Comparison of ENCODE assay signal across 20 cellular contexts in genomic region chr22:29750029-29750428, GRCh38. TPM values are rescaled to one million over a fixed set of nuclear protein-coding genes. Genes with fewer than 3 reads are reported as not detected.
"Had no signal": no experiment of that assay in that cellular context is flagged by ENCODE, and none has a peak within 500 bp of the region (broad histone marks: within the 10 kb centered on the region; RNA-seq: fewer than 3 reads in every experiment).

No MANE protein-coding gene starts in this region.

- H3K27ac Mint-ChIP-seq: progenitor cell of endocrine pancreas had no signal

- H3K4me3 Mint-ChIP-seq: activated T-cell treated with anti-CD3 and anti-CD28 coated beads, Interleukin-2, amount 50 U/mL, for 72 hours had no signal

- H3K4me1 ChIP-seq: colonic mucosa, left ventricle myocardium inferior, tibial artery had no signal

- H3K36me3 ChIP-seq: brain microvascular endothelial cell, colonic mucosa had no signal

- DNase-seq: activated CD4-positive, alpha-beta T cell treated with anti-CD3 and anti-CD28 coated beads, Interleukin-2, amount 50 U/mL, for 48 hours; activated T-cell treated with anti-CD3 and anti-CD28 coated beads, Interleukin-2, amount 50 U/mL, for 72 hours; aorta; brain microvascular endothelial cell; central memory CD4-positive, alpha-beta T cell; colonic mucosa; erythroblast; foreskin melanocyte; glutamatergic neuron; hippocampal formation; left ventricle myocardium inferior; mammary epithelial cell; midbrain; stimulated activated CD4-positive, alpha-beta T cell treated with anti-CD3 and anti-CD28 coated beads, Interleukin-2, amount 100 ng/mL, for 24 hours; stimulated activated naive CD8-positive, alpha-beta T cell treated with anti-CD3 and anti-CD28 coated beads, Interleukin-15, Interleukin-2, amounts not matched to agents 100 U/mL and 50 U/mL, for 24 hours; T-helper 9 cell; tibial artery had no signal

- H3K27me3 ChIP-seq: brain microvascular endothelial cell, colonic mucosa, tibial artery had no signal

- H3K9me3 Mint-ChIP-seq: activated T-cell treated with anti-CD3 and anti-CD28 coated beads, Interleukin-2, amount 50 U/mL, for 72 hours had no signal

- H3K27ac ChIP-seq: brain microvascular endothelial cell, colonic mucosa, left ventricle myocardium inferior, SK-N-MC, tibial artery had no signal

- H3K9me3 ChIP-seq: colonic mucosa, left ventricle myocardium inferior, tibial artery had no signal

- ATAC-seq: activated CD4-positive, CD25-positive, alpha-beta regulatory T cell treated with anti-CD3 and anti-CD28 coated beads, Interleukin-2, amount 50 U/mL, for 24 hours; activated T-cell treated with anti-CD3 and anti-CD28 coated beads, Interleukin-2, amount 50 U/mL, for 72 hours; stimulated activated naive CD8-positive, alpha-beta T cell treated with anti-CD3 and anti-CD28 coated beads, Interleukin-15, Interleukin-2, amounts not matched to agents 100 U/mL and 50 U/mL, for 24 hours had no signal

- H3K27me3 Mint-ChIP-seq: progenitor cell of endocrine pancreas had no signal

- H3K4me3 ChIP-seq: colonic mucosa, left ventricle myocardium inferior, SK-N-MC, tibial artery had no signal

RNA-seq across cellular contexts. Expression of gene CABP7, which starts 30.2 kb away (rescaled TPM):
- total RNA-seq: aorta, left ventricle myocardium inferior had no signal
- polyA plus RNA-seq: mammary epithelial cell had no signal
